Comparison of ENCODE assay signal across 9 cellular contexts in genomic region chr15:99105516-99106341, GRCh38. TPM values are rescaled to one million over a fixed set of nuclear protein-coding genes. Genes with fewer than 3 reads are reported as not detected.
DNase-seq lines count a peak whose midpoint lies in the region; ATAC-seq and TF ChIP-seq lines count a peak whose summit lies in the region.
"Had no signal": no experiment of that assay in that cellular context is flagged by ENCODE, and none has a peak within 500 bp of the region (broad histone marks: within the 10 kb centered on the region; RNA-seq: fewer than 3 reads in every experiment).

No MANE protein-coding gene starts in this region.

- peak overlapping the region; percentile 81 for H3K4me3 ChIP-seq in left ventricle myocardium inferior
- H3K4me3 ChIP-seq in trophoblast cell (ENCODE audit: low read depth, low read length), result peak overlapping the region; percentile 79

- no peaks in the 10 kb centered on the region for H3K9me3 ChIP-seq in left ventricle myocardium inferior (replicated peaks)
- H3K9me3 ChIP-seq in trophoblast cell (ENCODE audit: insufficient read depth, low read depth, low read length), result no peaks in the 10 kb centered on the region

- no peak overlapping the region for H2BK120ac ChIP-seq in trophoblast cell (ENCODE audit: insufficient read depth, low read length, poor library complexity)

- H4K91ac ChIP-seq in trophoblast cell (ENCODE audit: low read depth, low read length), result no peak overlapping the region

- peaks cover 0 to 6% of the 10 kb centered on the region in 2 donors for H3K36me3 Mint-ChIP-seq in activated naive CD4-positive, alpha-beta T cell treated with anti-CD3 and anti-CD28 coated beads, Interleukin-2, amount 50 U/mL, for 72 hours

- H3K79me1 ChIP-seq in trophoblast cell (ENCODE audit: low read length), result peaks cover 7% of the 10 kb centered on the region

- H3K4me1 ChIP-seq in left ventricle myocardium inferior (peaks cover 56% of the 10 kb centered on the region), trophoblast cell (ENCODE audit: control insufficient read depth in 1 of 2, insufficient read depth in 2 of 2, low read length in 2 of 2) (peaks cover 3 to 9% of the 10 kb centered on the region in 2 experiments)

- no peak overlapping the region for H3K23ac ChIP-seq in trophoblast cell (ENCODE audit: low read length)

- peak; percentile 37 for ATAC-seq in HG02623 (IDR thresholded peaks at IDR 0.05; ENCODE audit: unreplicated experiment)
- peak; percentile 26 to 69 for ATAC-seq in activated naive CD4-positive, alpha-beta T cell treated with anti-CD3 and anti-CD28 coated beads, Interleukin-2, amount 50 U/mL, for 72 hours

- H4K12ac ChIP-seq in trophoblast cell (ENCODE audit: low read depth, low read length), result no peak overlapping the region

- WGBS in trophoblast cell (ENCODE audit: extremely low coverage, insufficient coverage, insufficient read length), result no CpG with 5 or more reads among the region's 115 CpGs

- peak overlapping the region; percentile 74 for H3K18ac ChIP-seq in trophoblast cell (ENCODE audit: low read length)

- H3K27me3 ChIP-seq in left ventricle myocardium inferior (ENCODE audit: low read depth) (no peaks in the 10 kb centered on the region), trophoblast cell (ENCODE audit: insufficient read depth, low read length) (peaks cover 7% of the 10 kb centered on the region)

- no peak for TF ChIP-seq CTCF in left ventricle myocardium inferior (IDR thresholded peaks at IDR 0.05; ENCODE audit: borderline replicate concordance)

- no peak overlapping the region for H3K4ac ChIP-seq in trophoblast cell (ENCODE audit: low read depth, low read length)

- H2BK12ac ChIP-seq in trophoblast cell (ENCODE audit: low read length), result no peak overlapping the region

- DNase-seq in NCI-H345 (lab: John Stamatoyannopoulos, UW) (peak; percentile 61), NCI-H345 treated with DMSO at 0.1 percent for 48 hours (lab: John Stamatoyannopoulos, UW; ENCODE audit: unreplicated experiment) (no peak), NCI-H2171 (lab: John Stamatoyannopoulos, UW) (peak; percentile 83), left ventricle myocardium inferior (peak; percentile 53), trophoblast cell (peak; percentile 18 to 53), RKO (ENCODE audit: low spot score) (no peak)
- DNase-seq in activated naive CD4-positive, alpha-beta T cell treated with anti-CD3 and anti-CD28 coated beads, Interleukin-2, amount 50 U/mL, for 72 hours (ENCODE audit: low spot score in 2 of 2), result peak in 1 of 2 donors; percentile 49
- DNase-seq: DND-41 had no signal

- peaks cover 6% of the 10 kb centered on the region for H3K79me2 ChIP-seq in trophoblast cell (ENCODE audit: control insufficient read depth, insufficient read depth, low read length, poor library complexity)

- H4K8ac ChIP-seq in trophoblast cell (ENCODE audit: low read depth, low read length), result no peak overlapping the region

- H3K36me3 ChIP-seq in left ventricle myocardium inferior (no peaks in the 10 kb centered on the region), trophoblast cell (ENCODE audit: control insufficient read depth in 1 of 2, insufficient read depth in 2 of 2, low read length in 2 of 2) (peaks cover 0 to 2% of the 10 kb centered on the region in 2 experiments)

- no peak overlapping the region for H2BK5ac ChIP-seq in trophoblast cell (ENCODE audit: low read depth, low read length, poor library complexity)

- H2AFZ ChIP-seq in trophoblast cell (ENCODE audit: insufficient read depth, low read length, poor library complexity), result peak overlapping the region; percentile 66

- H3K14ac ChIP-seq in trophoblast cell (ENCODE audit: low read length), result peak overlapping the region; percentile 19

- H2AK5ac ChIP-seq in trophoblast cell (ENCODE audit: low read length), result no peak overlapping the region

- H3K9me3 Mint-ChIP-seq in activated naive CD4-positive, alpha-beta T cell treated with anti-CD3 and anti-CD28 coated beads, Interleukin-2, amount 50 U/mL, for 72 hours, result no peaks in the 10 kb centered on the region

- H3K27ac ChIP-seq in left ventricle myocardium inferior (replicated peaks), result peak overlapping the region; percentile 95
- H3K27ac ChIP-seq in trophoblast cell (ENCODE audit: low read depth, low read length), result no peak overlapping the region

- H3K27ac Mint-ChIP-seq in activated naive CD4-positive, alpha-beta T cell treated with anti-CD3 and anti-CD28 coated beads, Interleukin-2, amount 50 U/mL, for 72 hours, result no peak overlapping the region

- peak overlapping the region; percentile 43 for H3K9ac ChIP-seq in trophoblast cell (ENCODE audit: low read length)

- peak overlapping the region; percentile 91 for H3K4me2 ChIP-seq in trophoblast cell (ENCODE audit: low read length)

- intact Hi-C loops in left ventricle myocardium inferior (cut with micrococcal nuclease), result no loop called here

RNA-seq across cellular contexts. Expression of gene SYNM, which starts 0.8 kb away (rescaled TPM):
- total RNA-seq in activated naive CD4-positive, alpha-beta T cell treated with anti-CD3 and anti-CD28 coated beads, Interleukin-2, amount 50 U/mL, for 72 hours, result under 1 TPM; 0.16 to 0.43 TPM
- 378 TPM for total RNA-seq in left ventricle myocardium inferior
- polyA plus RNA-seq in trophoblast cell (2013), result 5.9 and 6.1 TPM in 2 replicates

Comparison
In these comparisons a context has a peak if more than half of its experiments do, and no peak if none do; other contexts are left out.
1. DNase-seq: peak in NCI-H345 (single experiment), NCI-H2171 (single experiment), left ventricle myocardium inferior (single experiment) and trophoblast cell (2 of 2); none in NCI-H345 treated with DMSO at 0.1 percent for 48 hours (single experiment) and RKO (single experiment).
2. RNA of gene SYNM, which starts 0.8 kb away (total RNA-seq): 378 TPM in left ventricle myocardium inferior (single experiment); 0.16 to 0.43 TPM in activated naive CD4-positive, alpha-beta T cell treated with anti-CD3 and anti-CD28 coated beads, Interleukin-2, amount 50 U/mL, for 72 hours; every median in the first group is over 100 times any median in the second.